1 cellular context compared by ENCODE assay signal in genomic region chr10:59216178-59216869, GRCh38.
A peak's percentile ranks its signal among the peaks of the same experiment; 100 is the strongest.
TF ChIP-seq lines count a peak whose summit lies in the region.

No MANE protein-coding gene starts in this region.

TF ChIP-seq in HepG2, 621 proteins besides CTCF, POLR2A, EP300 and RAD21 (continued from another document and continues in another):
- TF ChIP-seq ZNF646 (CRISPR knock-in tag; IDR thresholded peaks at IDR 0.05) (no peak), NR2F6 (IDR thresholded peaks at IDR 0.05) (no peak; the same call in 1 of the 2 replicates), NR2F6 (CRISPR knock-in tag; IDR thresholded peaks at IDR 0.05) (peak; percentile 27; the same call in 1 of the 2 replicates), SP2 (CRISPR knock-in tag; IDR thresholded peaks at IDR 0.05) (no peak), RFXAP (CRISPR knock-in tag; IDR thresholded peaks at IDR 0.05; ENCODE audit: borderline replicate concordance) (no peak), HOXA7 (CRISPR knock-in tag; IDR thresholded peaks at IDR 0.05) (no peak), EED (CRISPR knock-in tag; IDR thresholded peaks at IDR 0.05) (no peak), ARNT2 (CRISPR knock-in tag; IDR thresholded peaks at IDR 0.05; ENCODE audit: low read depth) (no peak), DBP (CRISPR knock-in tag; IDR thresholded peaks at IDR 0.05; ENCODE audit: not compliant biosample characterization) (no peak), ZNF563 (CRISPR knock-in tag; IDR thresholded peaks at IDR 0.05) (no peak), ZNF670 (CRISPR knock-in tag; IDR thresholded peaks at IDR 0.05; ENCODE audit: borderline replicate concordance) (no peak), ONECUT2 (CRISPR knock-in tag; IDR thresholded peaks at IDR 0.05) (peak; percentile 92), ZBTB34 (CRISPR knock-in tag; IDR thresholded peaks at IDR 0.05) (no peak), KLF13 (CRISPR knock-in tag; IDR thresholded peaks at IDR 0.05) (no peak), ARID5B (CRISPR knock-in tag; IDR thresholded peaks at IDR 0.05) (peak; percentile 91), IRX3 (CRISPR knock-in tag; IDR thresholded peaks at IDR 0.05; ENCODE audit: borderline replicate concordance, low read depth) (no peak), PRMT3 (CRISPR knock-in tag; IDR thresholded peaks at IDR 0.05; ENCODE audit: borderline replicate concordance, low read depth) (no peak), ZNF850 (CRISPR knock-in tag; conservative IDR thresholded peaks at IDR 0.05) (no peak), CCDC6 (CRISPR knock-in tag; IDR thresholded peaks at IDR 0.05) (no peak), ZNF619 (CRISPR knock-in tag; IDR thresholded peaks at IDR 0.05) (no peak), GTF3A (CRISPR knock-in tag; conservative IDR thresholded peaks at IDR 0.05) (no peak), FOXA3 (CRISPR knock-in tag; IDR thresholded peaks at IDR 0.05) (peak; percentile 62), NR3C1 (CRISPR knock-in tag; IDR thresholded peaks at IDR 0.05) (no peak), ZMYM4 (CRISPR knock-in tag; IDR thresholded peaks at IDR 0.05) (peak; percentile 57; the same call in 1 of the 2 replicates), POLR2AphosphoS2 (IDR thresholded peaks at IDR 0.05; ENCODE audit: low read depth, low read length) (no peak), SOX13 (IDR thresholded peaks at IDR 0.05) (no peak), SOX13 (CRISPR knock-in tag; conservative IDR thresholded peaks at IDR 0.05 in 1 of 2, IDR thresholded peaks at IDR 0.05 in 1 of 2) (peak in 1 of 2 experiments; percentile 74; a peak in 2 of 4 replicates), HNF1A (IDR thresholded peaks at IDR 0.05; ENCODE audit: low read depth) (no peak), HNF1A (CRISPR knock-in tag; IDR thresholded peaks at IDR 0.05; ENCODE audit: borderline replicate concordance) (no peak), SSRP1 (CRISPR knock-in tag; IDR thresholded peaks at IDR 0.05) (0 out of 2 replicates have a peak, but pooled peaks have one; percentile 65), HDAC2 (CRISPR knock-in tag; IDR thresholded peaks at IDR 0.05) (peak; percentile 83), SPEN (CRISPR knock-in tag; IDR thresholded peaks at IDR 0.05; ENCODE audit: low read depth) (no peak), PRDM10 (CRISPR knock-in tag; IDR thresholded peaks at IDR 0.05; ENCODE audit: low read depth) (no peak), ZSCAN20 (CRISPR knock-in tag; IDR thresholded peaks at IDR 0.05; ENCODE audit: borderline replicate concordance) (no peak), NCOR1 (IDR thresholded peaks at IDR 0.05; ENCODE audit: borderline replicate concordance, low read length) (no peak), CERS6 (CRISPR knock-in tag; IDR thresholded peaks at IDR 0.05) (no peak), ZSCAN9 (CRISPR knock-in tag; IDR thresholded peaks at IDR 0.05; ENCODE audit: borderline replicate concordance) (no peak), CREM (IDR thresholded peaks at IDR 0.05) (peak; percentile 66; the same call in 1 of the 2 replicates), CREM (CRISPR knock-in tag; IDR thresholded peaks at IDR 0.05) (no peak), MXD1 (CRISPR knock-in tag; IDR thresholded peaks at IDR 0.05) (no peak), HOXA3 (CRISPR knock-in tag; IDR thresholded peaks at IDR 0.05) (no peak), ZNF782 (CRISPR knock-in tag; IDR thresholded peaks at IDR 0.05; ENCODE audit: borderline replicate concordance) (no peak)
